1 cellular context compared by ENCODE assay signal in genomic region chr11:830295-831131, GRCh38.
A peak's percentile ranks its signal among the peaks of the same experiment; 100 is the strongest.
TF ChIP-seq lines count a peak whose summit lies in the region.

No MANE protein-coding gene starts in this region.

TF ChIP-seq in K562, 482 proteins besides CTCF, POLR2A, EP300 and RAD21:
- TF ChIP-seq SRSF3 (IDR thresholded peaks at IDR 0.05; ENCODE audit: insufficient read depth, low read length) (no peak), POLR2G (IDR thresholded peaks at IDR 0.05; ENCODE audit: low read depth, low read length) (peak; percentile 42), RCOR1 (IDR thresholded peaks at IDR 0.05; ENCODE audit: borderline replicate concordance in 1 of 2, low read depth in 2 of 2, low read length in 2 of 2) (no peak), ZBTB33 (CRISPR knock-in tag; IDR thresholded peaks at IDR 0.05) (peak; percentile 89), RBFOX2 (IDR thresholded peaks at IDR 0.05; ENCODE audit: low read depth, low read length) (0 out of 2 replicates have a peak, but pooled peaks have one; percentile 37), NFIX (CRISPR knock-in tag; IDR thresholded peaks at IDR 0.05; ENCODE audit: low read depth) (no peak)
- TF ChIP-seq, protein P1, sequence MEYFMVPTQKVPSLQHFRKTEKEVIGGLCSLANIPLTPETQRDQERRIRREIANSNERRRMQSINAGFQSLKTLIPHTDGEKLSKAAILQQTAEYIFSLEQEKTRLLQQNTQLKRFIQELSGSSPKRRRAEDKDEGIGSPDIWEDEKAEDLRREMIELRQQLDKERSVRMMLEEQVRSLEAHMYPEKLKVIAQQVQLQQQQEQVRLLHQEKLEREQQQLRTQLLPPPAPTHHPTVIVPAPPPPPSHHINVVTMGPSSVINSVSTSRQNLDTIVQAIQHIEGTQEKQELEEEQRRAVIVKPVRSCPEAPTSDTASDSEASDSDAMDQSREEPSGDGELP (CRISPR knock-in tag; IDR thresholded peaks at IDR 0.05; ENCODE audit: borderline replicate concordance), result peak; percentile 26; the same call in 1 of the 2 replicates
TF ChIP-seq in K562: peak in this region for 4.
